26 cellular contexts compared by ENCODE assay signal in the genomic region with DNA sequence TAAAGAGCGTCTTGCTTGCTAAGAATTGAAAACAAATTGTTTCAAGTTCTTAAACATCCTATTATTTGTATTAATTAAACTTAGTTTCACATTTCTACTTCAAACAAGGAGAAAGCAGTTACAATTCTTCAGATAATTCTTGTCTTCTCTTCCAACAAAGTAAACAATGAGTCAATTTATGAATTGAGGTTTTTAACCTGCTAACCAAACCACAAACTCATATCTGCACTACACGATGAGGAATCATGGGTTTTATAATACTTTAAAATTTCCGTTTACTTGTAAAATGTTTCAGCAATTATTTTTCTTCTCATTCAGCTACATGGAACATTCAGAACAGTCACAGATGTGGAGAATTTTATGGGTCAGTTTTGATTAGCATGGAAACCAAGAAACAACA.
DNase-seq lines count a peak whose midpoint lies in the region; FAIRE-seq and TF ChIP-seq lines count a peak whose summit lies in the region.
"Had no signal": no experiment of that assay in that cellular context is flagged by ENCODE, and none has a peak within 500 bp of the region (broad histone marks: within the 10 kb centered on the region; RNA-seq: fewer than 3 reads in every experiment).

No MANE protein-coding gene starts in this region.

- peaks cover 8% of the 10 kb centered on the region for H3K4me1 Mint-ChIP-seq in MCF 10A (ENCODE audit: insufficient read depth, unreplicated experiment)
- H3K4me1 Mint-ChIP-seq in astrocyte (ENCODE audit: low read depth, unreplicated experiment) = peaks cover 3% of the 10 kb centered on the region
- H3K4me1 Mint-ChIP-seq: activated naive CD4-positive, alpha-beta T cell treated with anti-CD3 and anti-CD28 coated beads, Interleukin-2, amount 10 ng/mL, durations not matched to agents 7 days and 5 days; H9; IgD-negative memory B cell; naive B cell had no signal

- H2AFZ ChIP-seq in astrocyte (ENCODE audit: low read depth, low read length) = no peak overlapping the region

- CTCF ChIA-PET in MCF 10A (lab: Yijun Ruan, JAX) = interaction anchor here (0.6 kb wide), 1 partner anchor 19 kb away, joined by 3 read pairs; no protein-coding TSS in a partner anchor

- peaks cover 9% of the 10 kb centered on the region for H3K36me3 Mint-ChIP-seq in MCF 10A (ENCODE audit: insufficient read depth, unreplicated experiment)
- peaks cover 17% of the 10 kb centered on the region for H3K36me3 Mint-ChIP-seq in astrocyte (ENCODE audit: low read depth, unreplicated experiment)
- H3K36me3 Mint-ChIP-seq: activated naive CD4-positive, alpha-beta T cell treated with anti-CD3 and anti-CD28 coated beads, Interleukin-2, amount 10 ng/mL, durations not matched to agents 7 days and 5 days; IgD-negative memory B cell had no signal

- H3K9me3 ChIP-seq in breast epithelium = peaks cover 8 to 21% of the 10 kb centered on the region in 2 donors
- H3K9me3 ChIP-seq in astrocyte (ENCODE audit: insufficient read depth, low read depth, low read length) = no peaks in the 10 kb centered on the region
- no peaks in the 10 kb centered on the region for H3K9me3 ChIP-seq in testis
- H3K9me3 ChIP-seq: BE2C had no signal

- H3K9me3 Mint-ChIP-seq in MCF 10A (ENCODE audit: unreplicated experiment) (peaks cover 10% of the 10 kb centered on the region), astrocyte (ENCODE audit: unreplicated experiment) (peaks cover 11% of the 10 kb centered on the region)
- H3K9me3 Mint-ChIP-seq: activated naive CD4-positive, alpha-beta T cell treated with anti-CD3 and anti-CD28 coated beads, Interleukin-2, amount 10 ng/mL, durations not matched to agents 7 days and 5 days had no signal

- no peaks in the 10 kb centered on the region for H3K27me3 Mint-ChIP-seq in MCF 10A (ENCODE audit: insufficient read depth, unreplicated experiment)
- H3K27me3 Mint-ChIP-seq in astrocyte (ENCODE audit: low read depth, unreplicated experiment) = no peaks in the 10 kb centered on the region
- H3K27me3 Mint-ChIP-seq: IgD-negative memory B cell, type B pancreatic cell had no signal

- WGBS in testis, 2 donors = 62 to 77% methylated on average over 3 of the region's 3 CpGs

- no TSS peak for BruUV-seq in MCF 10A (replicated peaks; lab: Mats Ljungman, UMichigan)

- TF ChIP-seq POLR2A in breast epithelium (IDR thresholded peaks at IDR 0.05) (no peak), testis (IDR thresholded peaks at IDR 0.05) (no peak)

- no peak overlapping the region for H3K27ac ChIP-seq in breast epithelium
- no peak overlapping the region for H3K27ac ChIP-seq in astrocyte (ENCODE audit: low read depth, low read length)
- H3K27ac ChIP-seq in testis = no peak overlapping the region
- H3K27ac ChIP-seq: A549, foreskin keratinocyte had no signal

- H3K9ac ChIP-seq in astrocyte (ENCODE audit: low read length) = no peak overlapping the region

- no peaks in the 10 kb centered on the region for H3K27me3 ChIP-seq in breast epithelium
- H3K27me3 ChIP-seq in astrocyte (ENCODE audit: insufficient read depth, low read length) = no peaks in the 10 kb centered on the region
- no peaks in the 10 kb centered on the region for H3K27me3 ChIP-seq in testis
- H3K27me3 ChIP-seq: BE2C, foreskin keratinocyte had no signal

- H4K20me1 ChIP-seq in astrocyte (ENCODE audit: insufficient read depth, low read length) = peaks cover 20% of the 10 kb centered on the region

- DNase-seq in MCF 10A (ENCODE audit: unreplicated experiment) (no peak), breast epithelium (ENCODE audit: low spot score in 2 of 2) (no peak), astrocyte (ENCODE audit: low read depth) (peak; percentile 60), fibroblast of the aortic adventitia (ENCODE audit: low read depth) (peak; percentile 9), testis (no peak), DMS114 treated with DMSO at 0.1 percent for 48 hours (lab: John Stamatoyannopoulos, UW; ENCODE audit: unreplicated experiment) (no peak), NCI-H2029 treated with DMSO at 0.1 percent for 48 hours (lab: John Stamatoyannopoulos, UW) (no peak), middle frontal gyrus (ENCODE audit: extremely low spot score, low spot score) (no peak)
- DNase-seq: activated CD4-positive, alpha-beta T cell treated with anti-CD3 and anti-CD28 coated beads for 4 hours; activated naive CD4-positive, alpha-beta T cell treated with anti-CD3 and anti-CD28 coated beads, Interleukin-2, amount 10 ng/mL, durations not matched to agents 7 days and 5 days; aorta; BE2C; DND-41; foreskin keratinocyte; H9; hippocampal formation; immature natural killer cell; naive B cell; NCI-H187 treated with DMSO at 0.1 percent for 48 hours; NCI-H2227 treated with DMSO at 0.1 percent for 48 hours; NCI-H774; nucleus accumbens had no signal

- H3K4me3 Mint-ChIP-seq in MCF 10A (ENCODE audit: unreplicated experiment) (no peak overlapping the region), astrocyte (ENCODE audit: unreplicated experiment) (no peak overlapping the region)
- H3K4me3 Mint-ChIP-seq: activated naive CD4-positive, alpha-beta T cell treated with anti-CD3 and anti-CD28 coated beads, Interleukin-2, amount 10 ng/mL, durations not matched to agents 7 days and 5 days; H9; IgD-negative memory B cell; immature natural killer cell; naive B cell; type B pancreatic cell had no signal

- POLR2A ChIA-PET in MCF 10A (lab: Yijun Ruan, JAX) = interaction anchor here (1.1 to 1.3 kb wide), 2 partner anchors 12 to 54 kb away, joined by 4 to 6 read pairs; no protein-coding TSS in a partner anchor

- no peak overlapping the region for H3K4me2 ChIP-seq in astrocyte (ENCODE audit: low read length)
- H3K4me2 ChIP-seq: A549 had no signal

- H3K4me3 ChIP-seq in breast epithelium (no peak overlapping the region), astrocyte (ENCODE audit: insufficient read depth, low read depth, low read length) (no peak overlapping the region), fibroblast of the aortic adventitia (ENCODE audit: low read depth, low read length) (no peak overlapping the region), testis (no peak overlapping the region)
- H3K4me3 ChIP-seq: A549 had no signal

- H3K27ac Mint-ChIP-seq in MCF 10A (ENCODE audit: low read depth, unreplicated experiment) = peak overlapping the region; percentile 69
- no peak overlapping the region for H3K27ac Mint-ChIP-seq in astrocyte (ENCODE audit: unreplicated experiment)
- H3K27ac Mint-ChIP-seq: activated naive CD4-positive, alpha-beta T cell treated with anti-CD3 and anti-CD28 coated beads, Interleukin-2, amount 10 ng/mL, durations not matched to agents 7 days and 5 days; H9; IgD-negative memory B cell; immature natural killer cell; naive B cell; type B pancreatic cell had no signal

- FAIRE-seq in astrocyte (lab: Jason Lieb, UNC) = no peak
- FAIRE-seq: A549, GM12892 had no signal

- intact Hi-C loops in MCF 10A (cut with micrococcal nuclease) (no loop called here), breast epithelium (cut with DNase I; ENCODE audit: low total_unique reads) (no loop called here), testis (cut with DNase I; ENCODE audit: low total_unique reads) (no loop called here)

- H3K36me3 ChIP-seq in breast epithelium = no peaks in the 10 kb centered on the region
- no peaks in the 10 kb centered on the region for H3K36me3 ChIP-seq in astrocyte (ENCODE audit: insufficient read depth, low read length)
- H3K36me3 ChIP-seq in testis (ENCODE audit: low read depth, missing control alignments) = no peaks in the 10 kb centered on the region
- H3K36me3 ChIP-seq: BE2C had no signal

- peaks cover 23% of the 10 kb centered on the region for H3K79me2 ChIP-seq in astrocyte (ENCODE audit: insufficient read depth, low read length)

- no peaks in the 10 kb centered on the region for H3K4me1 ChIP-seq in breast epithelium
- H3K4me1 ChIP-seq in astrocyte (ENCODE audit: insufficient read depth, low read length) = no peaks in the 10 kb centered on the region
- no peaks in the 10 kb centered on the region for H3K4me1 ChIP-seq in testis
- H3K4me1 ChIP-seq: BE2C had no signal

- TF ChIP-seq CTCF in MCF 10A (IDR thresholded peaks at IDR 0.05; ENCODE audit: unreplicated experiment) (no peak), breast epithelium (IDR thresholded peaks at IDR 0.05) (no peak), astrocyte (IDR thresholded peaks at IDR 0.05; ENCODE audit: insufficient read depth, low read depth, low read length) (no peak), fibroblast of the aortic adventitia (IDR thresholded peaks at IDR 0.05; ENCODE audit: insufficient read depth, low read length) (no peak), testis (IDR thresholded peaks at IDR 0.05) (no peak)

Comparison
In these comparisons a context has a peak if more than half of its experiments do, and no peak if none do; other contexts are left out.
1. DNase-seq: peak in astrocyte (single experiment) and fibroblast of the aortic adventitia (single experiment); none in MCF 10A (single experiment), breast epithelium (0 of 2), testis (single experiment), DMS114 treated with DMSO at 0.1 percent for 48 hours (single experiment), NCI-H2029 treated with DMSO at 0.1 percent for 48 hours (single experiment) and middle frontal gyrus (single experiment).